ENCODE assay signal across 13 cellular contexts in the genomic region with DNA sequence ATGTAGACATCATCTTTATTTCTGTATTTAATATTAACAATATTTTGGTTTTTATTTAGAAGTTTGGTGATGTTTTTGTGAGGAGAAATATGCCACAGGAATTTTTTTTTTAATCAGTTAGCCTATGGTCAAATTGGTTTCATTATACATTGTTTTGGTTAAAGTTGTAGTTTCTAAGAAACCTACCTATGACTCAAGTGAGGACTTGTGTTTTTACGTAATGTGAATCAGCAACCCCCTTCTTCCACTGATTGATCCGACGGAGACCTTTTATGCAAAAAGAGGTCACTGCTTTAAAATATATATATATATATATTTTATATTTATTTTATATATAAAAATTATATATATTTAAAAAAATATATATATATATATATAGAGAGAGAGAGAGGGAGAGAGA.
"Had no signal": no experiment of that assay in that cellular context is flagged by ENCODE, and none has a peak within 500 bp of the region (broad histone marks: within the 10 kb centered on the region; RNA-seq: fewer than 3 reads in every experiment).

No MANE protein-coding gene starts in this region.

- DNase-seq: activated CD8-positive, alpha-beta T cell treated with anti-CD3 and anti-CD28 coated beads for 36 hours; activated gamma-delta T cell treated with Interleukin-2 at 50 U/mL for 16 hours; activated T-cell treated with anti-CD3 and anti-CD28 coated beads, Interleukin-2, amount 50 U/mL, for 48 hours; amniotic stem cell; central memory CD4-positive, alpha-beta T cell; glutamatergic neuron; stimulated activated naive B cell treated with anti-CD40 and anti-IgM and Interleukin-4, amounts not matched to agents 10 μg/mL and 1 μg/mL and 100 μg/mL, for 72 hours; T1000; thyroid gland; uterus had no signal

- H3K27me3 Mint-ChIP-seq: activated CD8-positive, alpha-beta T cell treated with anti-CD3 and anti-CD28 coated beads for 36 hours; activated naive CD8-positive, alpha-beta T cell; brain; natural killer cell treated with Interleukin-12 subunit alpha and Interleukin-12 subunit beta and Interleukin-15 and Interleukin-18, amount 100 ng/mL, for 72 hours; stimulated activated naive B cell treated with anti-CD40 and anti-IgM and Interleukin-4, amounts not matched to agents 10 μg/mL and 1 μg/mL and 100 μg/mL, for 72 hours had no signal

- H3K27ac Mint-ChIP-seq: activated CD8-positive, alpha-beta T cell treated with anti-CD3 and anti-CD28 coated beads for 36 hours; activated naive CD8-positive, alpha-beta T cell; brain; stimulated activated naive B cell treated with anti-CD40 and anti-IgM and Interleukin-4, amounts not matched to agents 10 μg/mL and 1 μg/mL and 100 μg/mL, for 72 hours had no signal

- H3K4me3 Mint-ChIP-seq: activated CD8-positive, alpha-beta T cell treated with anti-CD3 and anti-CD28 coated beads for 36 hours; activated naive CD8-positive, alpha-beta T cell; brain; natural killer cell treated with Interleukin-12 subunit alpha and Interleukin-12 subunit beta and Interleukin-15 and Interleukin-18, amount 100 ng/mL, for 72 hours; stimulated activated naive B cell treated with anti-CD40 and anti-IgM and Interleukin-4, amounts not matched to agents 10 μg/mL and 1 μg/mL and 100 μg/mL, for 72 hours had no signal

- H3K9me3 Mint-ChIP-seq: activated CD8-positive, alpha-beta T cell treated with anti-CD3 and anti-CD28 coated beads for 36 hours; brain had no signal

- ATAC-seq: activated CD8-positive, alpha-beta T cell treated with anti-CD3 and anti-CD28 coated beads for 36 hours; natural killer cell treated with Interleukin-12 subunit alpha and Interleukin-12 subunit beta and Interleukin-15 and Interleukin-18, amount 100 ng/mL, for 72 hours; stimulated activated naive B cell treated with anti-CD40 and anti-IgM and Interleukin-4, amounts not matched to agents 10 μg/mL and 1 μg/mL and 100 μg/mL, for 72 hours had no signal

- H3K36me3 Mint-ChIP-seq: activated naive CD8-positive, alpha-beta T cell; brain; natural killer cell treated with Interleukin-12 subunit alpha and Interleukin-12 subunit beta and Interleukin-15 and Interleukin-18, amount 100 ng/mL, for 72 hours had no signal
